Comparison of ENCODE assay signal across 19 cellular contexts in genomic region chr20:61958773-61959172, GRCh38.
"Had no signal": no experiment of that assay in that cellular context is flagged by ENCODE, and none has a peak within 500 bp of the region (broad histone marks: within the 10 kb centered on the region; RNA-seq: fewer than 3 reads in every experiment).

No MANE protein-coding gene starts in this region.

- H3K4me3 Mint-ChIP-seq: activated naive CD4-positive, alpha-beta T cell treated with anti-CD3 and anti-CD28 coated beads for 36 hours; activated naive CD8-positive, alpha-beta T cell treated with anti-CD3 and anti-CD28 coated beads, Interleukin-2, amount 10 ng/mL, durations not matched to agents 7 days and 5 days; mesothelial cell of epicardium; natural killer cell treated with Interleukin-12 subunit alpha and Interleukin-12 subunit beta and Interleukin-15 and Interleukin-18, amount 100 ng/mL, for 72 hours had no signal

- H3K36me3 ChIP-seq: prostate gland, right atrium auricular region, tibial artery, uterus had no signal

- H3K27ac Mint-ChIP-seq: activated naive CD4-positive, alpha-beta T cell treated with anti-CD3 and anti-CD28 coated beads for 36 hours; activated naive CD8-positive, alpha-beta T cell treated with anti-CD3 and anti-CD28 coated beads, Interleukin-2, amount 10 ng/mL, durations not matched to agents 7 days and 5 days; mesothelial cell of epicardium; natural killer cell treated with Interleukin-12 subunit alpha and Interleukin-12 subunit beta and Interleukin-15 and Interleukin-18, amount 100 ng/mL, for 72 hours had no signal

- H3K4me1 Mint-ChIP-seq: activated naive CD8-positive, alpha-beta T cell treated with anti-CD3 and anti-CD28 coated beads, Interleukin-2, amount 10 ng/mL, durations not matched to agents 7 days and 5 days; mesothelial cell of epicardium had no signal

- H3K27me3 ChIP-seq: right atrium auricular region, uterus had no signal

- H3K9me3 ChIP-seq: prostate gland, right atrium auricular region, tibial artery, uterus had no signal

- H3K27ac ChIP-seq: prostate gland, right atrium auricular region, tibial artery, uterus had no signal

- FAIRE-seq: bronchial epithelial cell, endometrium had no signal

- H3K4me3 ChIP-seq: prostate gland, right atrium auricular region, tibial artery, uterus had no signal

- H3K9me3 Mint-ChIP-seq: activated naive CD4-positive, alpha-beta T cell treated with anti-CD3 and anti-CD28 coated beads for 36 hours; activated naive CD8-positive, alpha-beta T cell treated with anti-CD3 and anti-CD28 coated beads, Interleukin-2, amount 10 ng/mL, durations not matched to agents 7 days and 5 days; natural killer cell treated with Interleukin-12 subunit alpha and Interleukin-12 subunit beta and Interleukin-15 and Interleukin-18, amount 100 ng/mL, for 72 hours had no signal

- H3K4me1 ChIP-seq: prostate gland, right atrium auricular region, tibial artery, uterus had no signal

- H3K36me3 Mint-ChIP-seq: activated naive CD8-positive, alpha-beta T cell treated with anti-CD3 and anti-CD28 coated beads, Interleukin-2, amount 10 ng/mL, durations not matched to agents 7 days and 5 days; mesothelial cell of epicardium; natural killer cell treated with Interleukin-12 subunit alpha and Interleukin-12 subunit beta and Interleukin-15 and Interleukin-18, amount 100 ng/mL, for 72 hours had no signal

- DNase-seq: activated CD4-positive, alpha-beta T cell treated with anti-CD3 and anti-CD28 coated beads, Interleukin-2, amount 50 U/mL, for 1 hour; activated CD8-positive, alpha-beta memory T cell treated with anti-CD3 and anti-CD28 coated beads for 24 hours; activated CD8-positive, alpha-beta memory T cell treated with anti-CD3 and anti-CD28 coated beads, Interleukin-2, amount 50 U/mL, for 4 hours; activated effector memory CD4-positive, alpha-beta T cell treated with Interleukin-2 at 50 U/mL for 16 hours; activated naive CD4-positive, alpha-beta T cell treated with anti-CD3 and anti-CD28 coated beads for 36 hours; activated naive CD8-positive, alpha-beta T cell treated with anti-CD3 and anti-CD28 coated beads, Interleukin-2, amount 10 ng/mL, durations not matched to agents 7 days and 5 days; cerebellar nuclear complex; effector CD4-positive, alpha-beta T cell; stimulated activated CD4-positive, alpha-beta T cell treated with anti-CD3 and anti-CD28 coated beads, Interleukin-4, amount 100 ng/mL, for 24 hours; stimulated activated naive CD8-positive, alpha-beta T cell treated with anti-CD3 and anti-CD28 coated beads, Interleukin-15, Interleukin-2, amounts not matched to agents 100 U/mL and 50 U/mL, for 24 hours; substantia nigra; uterus had no signal
